ENCODE assay signal across 30 cellular contexts in the genomic region with DNA sequence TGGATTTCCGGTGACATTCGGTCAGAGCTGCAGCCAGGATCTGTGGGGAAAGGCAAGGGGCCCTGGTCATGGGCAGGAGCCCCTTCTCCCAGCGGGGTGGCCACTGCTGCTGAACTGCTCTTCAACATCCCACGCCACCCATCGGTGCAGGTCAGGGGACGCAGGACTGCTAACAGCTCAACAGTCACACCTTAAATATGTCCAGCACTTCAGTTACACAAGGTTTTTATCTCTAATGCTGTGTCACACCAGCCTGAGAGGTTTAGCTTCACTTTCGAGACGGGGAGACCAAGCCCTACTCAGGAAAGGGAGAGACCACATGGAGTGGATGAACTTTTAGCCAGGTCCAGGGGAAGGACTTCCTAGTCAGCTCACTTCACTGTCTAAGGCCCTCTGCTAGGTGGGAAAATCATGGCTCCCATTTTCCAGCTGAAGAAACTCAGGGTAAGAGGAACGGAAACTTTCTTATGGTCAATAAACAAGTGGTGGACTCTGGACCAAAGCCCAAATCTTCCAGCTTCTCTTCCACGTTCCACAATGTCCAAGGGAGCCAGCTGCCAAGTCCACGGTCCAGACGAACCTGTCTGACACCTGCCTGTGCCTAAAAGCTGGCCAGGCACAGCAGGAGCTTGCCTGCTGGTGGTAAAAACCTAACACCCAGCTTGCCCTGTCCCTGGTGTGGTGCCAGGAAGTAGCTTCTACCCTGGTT. TPM values are rescaled to one million over a fixed set of nuclear protein-coding genes. Genes with fewer than 3 reads are reported as not detected.
A peak's percentile ranks its signal among the peaks of the same experiment; 100 is the strongest.
DNase-seq lines count a peak whose midpoint lies in the region; ATAC-seq and TF ChIP-seq lines count a peak whose summit lies in the region.
"Had no signal": no experiment of that assay in that cellular context is flagged by ENCODE, and none has a peak within 500 bp of the region (broad histone marks: within the 10 kb centered on the region; RNA-seq: fewer than 3 reads in every experiment).

No MANE protein-coding gene starts in this region.

- no peaks in the 10 kb centered on the region for H3K9me2 ChIP-seq in GM23248 (ENCODE audit: insufficient read depth)

- intact Hi-C loops in Right ventricle myocardium inferior (cut with DNase I) (loop anchor here (1.0 to 5.0 kb wide), 3 partner anchors 18 to 149 kb away; no protein-coding TSS in a partner anchor), cardiac septum (cut with DNase I) (no loop called here), left ventricle myocardium inferior (cut with micrococcal nuclease) (no loop called here)

- peak overlapping the region; percentile 8 for H3K4me3 ChIP-seq in left ventricle myocardium inferior
- H3K4me3 ChIP-seq in GM23248 = no peak overlapping the region
- H3K4me3 ChIP-seq: cardiac muscle cell, gastroesophageal sphincter, SJSA1, tibial nerve had no signal

- H3K4me2 ChIP-seq in GM23248 (ENCODE audit: unreplicated experiment) = no peak overlapping the region

- H4K20me1 ChIP-seq in GM23248 (ENCODE audit: insufficient read depth) = no peaks in the 10 kb centered on the region

- no peak overlapping the region for H2AFZ ChIP-seq in GM23248

- H3K27me3 Mint-ChIP-seq in T-helper 17 cell = no peaks in the 10 kb centered on the region
- H3K27me3 Mint-ChIP-seq: activated naive CD4-positive, alpha-beta T cell treated with anti-CD3 and anti-CD28 coated beads, Interleukin-2, amount 50 U/mL, for 24 hours; naive thymus-derived CD4-positive, alpha-beta T cell had no signal

- TF ChIP-seq CTCF in left ventricle myocardium inferior (IDR thresholded peaks at IDR 0.05; ENCODE audit: borderline replicate concordance) = peak; percentile 32

- no peak overlapping the region for H3K4me3 Mint-ChIP-seq in T-helper 17 cell
- H3K4me3 Mint-ChIP-seq: activated naive CD4-positive, alpha-beta T cell treated with anti-CD3 and anti-CD28 coated beads, Interleukin-2, amount 50 U/mL, for 24 hours; mesothelial cell of epicardium; naive thymus-derived CD4-positive, alpha-beta T cell had no signal

- 88 to 89% methylated on average over 12 of the region's 12 CpGs for WGBS in GM23248 (ENCODE audit: low coverage in 1 of 2, low lambda C conversion rate in 2 of 2, missing lambda C conversion rate in 2 of 2), 2 experiments

- H3K4me1 ChIP-seq in left ventricle myocardium inferior = peaks cover 47% of the 10 kb centered on the region
- no peaks in the 10 kb centered on the region for H3K4me1 ChIP-seq in GM23248 (ENCODE audit: insufficient read depth)
- H3K4me1 ChIP-seq: BE2C, tibial nerve had no signal

- peaks cover 20% of the 10 kb centered on the region; the same call in 1 of the 2 replicates for H3K79me2 ChIP-seq in GM23248 (ENCODE audit: insufficient read depth)

- H3K4me1 Mint-ChIP-seq in T-helper 17 cell = peaks cover 7% of the 10 kb centered on the region
- H3K4me1 Mint-ChIP-seq: activated naive CD4-positive, alpha-beta T cell treated with anti-CD3 and anti-CD28 coated beads, Interleukin-2, amount 50 U/mL, for 24 hours; mesothelial cell of epicardium had no signal

- no peaks in the 10 kb centered on the region for H3F3A ChIP-seq in GM23248 (ENCODE audit: insufficient read depth)

- H3K9ac ChIP-seq in GM23248 = no peak overlapping the region

- in situ Hi-C loops in GM23248 (cut with MboI) = no loop called here

- peaks cover 2% of the 10 kb centered on the region for H3K36me3 Mint-ChIP-seq in T-helper 17 cell (ENCODE audit: low read depth)

- DNase-seq in Right ventricle myocardium inferior (ENCODE audit: missing footprints) = peak; percentile 52
- DNase-seq in cardiac septum (ENCODE audit: low spot score) = no peak
- no peak for DNase-seq in T-helper 17 cell
- DNase-seq in left ventricle myocardium inferior = peak; percentile 52
- peak in 1 of 49 donors; percentile 28 for DNase-seq in substantia nigra (lab: John Stamatoyannopoulos, UW)
- no peak for DNase-seq in GM23248
- DNase-seq: activated CD4-positive, alpha-beta T cell treated with anti-CD3 and anti-CD28 coated beads, Interleukin-2, amount 50 U/mL, for 48 hours; anterior cingulate cortex; BE2C; COR-L47; dermis blood vessel endothelial cell; DMS79; GDM1; hypothalamus; naive thymus-derived CD4-positive, alpha-beta T cell; NCI-H1105; NCI-H1930; NCI-H2227 treated with DMSO at 0.1 percent for 48 hours; NCI-H526 treated with DMSO at 0.1 percent for 48 hours; occipital lobe; small intestine had no signal

- ATAC-seq in Right ventricle myocardium inferior (peak; percentile 64), T-helper 17 cell (no peak), GM18511 (IDR thresholded peaks at IDR 0.05; ENCODE audit: unreplicated experiment) (no peak), HG02884 (IDR thresholded peaks at IDR 0.05; ENCODE audit: unreplicated experiment) (no peak)
- ATAC-seq: gastroesophageal sphincter; HCT116; naive thymus-derived CD4-positive, alpha-beta T cell had no signal

- H3K27me3 ChIP-seq in left ventricle myocardium inferior (ENCODE audit: low read depth) (no peaks in the 10 kb centered on the region), GM23248 (replicated peaks; ENCODE audit: insufficient read depth) (no peaks in the 10 kb centered on the region)
- H3K27me3 ChIP-seq: BE2C, cardiac muscle cell, gastroesophageal sphincter, SJSA1, tibial nerve had no signal

- H3K27ac ChIP-seq in left ventricle myocardium inferior (replicated peaks) (peak overlapping the region; percentile 94), substantia nigra (ENCODE audit: low read depth, low read length, poor library complexity, severe bottlenecking) (peak overlapping the region; percentile 74), GM23248 (no peak overlapping the region)
- H3K27ac ChIP-seq: cardiac muscle cell, gastroesophageal sphincter, SJSA1, tibial nerve had no signal

- no peaks in the 10 kb centered on the region for H3K9me3 ChIP-seq in T-helper 17 cell (ENCODE audit: control insufficient read depth, low read length, poor library complexity, severe bottlenecking)
- H3K9me3 ChIP-seq in left ventricle myocardium inferior (replicated peaks) = no peaks in the 10 kb centered on the region
- no peaks in the 10 kb centered on the region for H3K9me3 ChIP-seq in GM23248 (ENCODE audit: low read depth)
- H3K9me3 ChIP-seq: BE2C, gastroesophageal sphincter, SJSA1, tibial nerve had no signal

- H3K36me3 ChIP-seq in left ventricle myocardium inferior (peaks cover 84% of the 10 kb centered on the region), GM23248 (ENCODE audit: low read depth) (peaks cover 43% of the 10 kb centered on the region)

- peak overlapping the region; percentile 27 for H3K27ac Mint-ChIP-seq in T-helper 17 cell
- H3K27ac Mint-ChIP-seq: activated naive CD4-positive, alpha-beta T cell treated with anti-CD3 and anti-CD28 coated beads, Interleukin-2, amount 50 U/mL, for 24 hours; mesothelial cell of epicardium; naive thymus-derived CD4-positive, alpha-beta T cell had no signal

RNA-seq across cellular contexts. Expression of gene CHADL, which starts 21.0 kb away (rescaled TPM):
- total RNA-seq in Right ventricle myocardium inferior = 26.4 TPM
- total RNA-seq in cardiac septum = 2.9 TPM
- 1 to 10 TPM; 1.6 to 3.5 TPM for total RNA-seq in T-helper 17 cell
- total RNA-seq in left ventricle myocardium inferior = 10.3 TPM
- 0.22 and 1.1 TPM in 2 replicates for total RNA-seq in GM23248 (2014; rRNA removed; shearing (Covaris generic))
- 0.30 and 0.88 TPM in 2 replicates for polyA plus RNA-seq in GM23248 (2016; fragmentation: Nextera tagmentation; extraction: Ambion mirVana)

RNA-seq across cellular contexts. Expression of gene RANGAP1, which starts 24.3 kb away (rescaled TPM):
- total RNA-seq in Right ventricle myocardium inferior (51.5 TPM), cardiac septum (32.8 TPM), T-helper 17 cell (100 to 1,000 TPM; 114 to 142 TPM), left ventricle myocardium inferior (36.4 TPM)
- total RNA-seq in GM23248 (2014; rRNA removed; shearing (Covaris generic)) = 73.5 and 79.2 TPM in 2 replicates
- 52.3 and 54.6 TPM in 2 replicates for polyA plus RNA-seq in GM23248 (2016; fragmentation: Nextera tagmentation; extraction: Ambion mirVana)

RNA-seq across cellular contexts. Expression of gene ZC3H7B, which starts 39.6 kb away (rescaled TPM):
- total RNA-seq in Right ventricle myocardium inferior (45.5 TPM), cardiac septum (37.2 TPM), T-helper 17 cell (10 to 100 TPM; 33.5 to 35.9 TPM), left ventricle myocardium inferior (39.1 TPM)
- 54.8 and 54.9 TPM in 2 replicates for total RNA-seq in GM23248 (2014; rRNA removed; shearing (Covaris generic))
- 5.3 and 5.4 TPM in 2 replicates for polyA plus RNA-seq in GM23248 (2016; fragmentation: Nextera tagmentation; extraction: Ambion mirVana)

RNA-seq across cellular contexts. Expression of gene L3MBTL2, which starts 56.6 kb away (rescaled TPM):
- total RNA-seq in Right ventricle myocardium inferior = 15.7 TPM
- total RNA-seq in cardiac septum = 14.2 TPM
- 10 to 100 TPM; 28.9 to 31.1 TPM for total RNA-seq in T-helper 17 cell
- 15.2 TPM for total RNA-seq in left ventricle myocardium inferior
- 19.1 and 24.1 TPM in 2 replicates for total RNA-seq in GM23248 (2014; rRNA removed; shearing (Covaris generic))
- 16.8 and 16.9 TPM in 2 replicates for polyA plus RNA-seq in GM23248 (2016; fragmentation: Nextera tagmentation; extraction: Ambion mirVana)

Comparison
In these comparisons a context has a peak if more than half of its experiments do, and no peak if none do; other contexts are left out.
1. DNase-seq: peak in Right ventricle myocardium inferior (single experiment) and left ventricle myocardium inferior (single experiment); none in cardiac septum (single experiment), T-helper 17 cell (0 of 3) and GM23248 (single experiment).